17 cellular contexts compared by ENCODE assay signal in the genomic region with DNA sequence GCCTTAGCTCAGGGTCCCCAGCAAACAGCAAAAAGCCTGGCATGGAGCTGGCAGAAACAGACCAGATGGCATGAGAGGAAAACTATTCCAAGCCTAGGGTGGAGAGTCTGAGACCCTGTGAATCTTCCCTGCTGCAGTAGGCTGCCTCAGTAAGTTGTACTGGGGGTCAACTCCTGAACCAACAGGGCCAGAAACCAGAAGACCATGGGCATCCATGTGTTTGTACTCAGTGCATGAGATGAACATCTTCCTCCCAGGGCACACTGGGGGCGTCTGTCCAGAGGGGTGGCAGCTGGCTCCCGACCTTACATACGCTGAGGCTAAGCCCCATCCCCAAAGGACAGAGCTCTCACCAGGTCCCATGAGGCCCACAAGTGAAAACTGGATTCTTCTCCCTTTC.
A peak's percentile ranks its signal among the peaks of the same experiment; 100 is the strongest.
DNase-seq lines count a peak whose midpoint lies in the region; ATAC-seq, FAIRE-seq and TF ChIP-seq lines count a peak whose summit lies in the region.
"Had no signal": no experiment of that assay in that cellular context is flagged by ENCODE, and none has a peak within 500 bp of the region (broad histone marks: within the 10 kb centered on the region; RNA-seq: fewer than 3 reads in every experiment).

No MANE protein-coding gene starts in this region.

- no peak overlapping the region for H4K5ac ChIP-seq in H9 (ENCODE audit: insufficient read length, low read depth, low read length)

- H3K4me3 Mint-ChIP-seq in H9 (no peak overlapping the region), WTC11 (no peak overlapping the region), neural crest cell (no peak overlapping the region), type B pancreatic cell (no peak overlapping the region)
- H3K4me3 Mint-ChIP-seq: HFFc6 had no signal

- no peak overlapping the region for H2BK20ac ChIP-seq in H9 (ENCODE audit: low read depth, low read length, poor library complexity, severe bottlenecking)

- H3K18ac ChIP-seq in H9 (ENCODE audit: insufficient read length, low read depth, low read length) = no peak overlapping the region

- CTCF ChIA-PET in WTC11 (lab: Charles Lee) = interaction anchor here (1.1 to 2.7 kb wide), 4 partner anchors 8 to 180 kb away, joined by 3 to 20 read pairs (median 6); no protein-coding TSS in a partner anchor

- no peak overlapping the region for H2BK120ac ChIP-seq in H9 (ENCODE audit: low read depth, low read length, poor library complexity, severe bottlenecking)

- no CpG with 5 or more reads among the region's 3 CpGs for WGBS in H9 (ENCODE audit: extremely low coverage, insufficient read length, low lambda C conversion rate)
- 90% methylated on average over 3 of the region's 3 CpGs for WGBS in suprapubic skin

- H4K20me1 ChIP-seq in H9 (ENCODE audit: control insufficient read depth, insufficient read depth, insufficient read length) = no peaks in the 10 kb centered on the region

- no peak overlapping the region for H3T11ph ChIP-seq in H9 (ENCODE audit: low read length)

- no peak for ATAC-seq in WTC11

- no peaks in the 10 kb centered on the region for H3K79me1 ChIP-seq in H9 (ENCODE audit: insufficient read depth, low read depth, low read length, poor library complexity, severe bottlenecking)

- H3K4me2 ChIP-seq in H9 (ENCODE audit: insufficient read depth, insufficient read length, low read length) = no peak overlapping the region

- no peak overlapping the region for H3K14ac ChIP-seq in H9 (ENCODE audit: insufficient read depth, low read length)

- H3K36me3 ChIP-seq in suprapubic skin = no peaks in the 10 kb centered on the region
- H3K36me3 ChIP-seq: MG63 had no signal

- FAIRE-seq in GM12891 (lab: Jason Lieb, UNC) = no peak
- FAIRE-seq: RCC 7860 had no signal

- H4K8ac ChIP-seq in H9 (replicated peaks; ENCODE audit: insufficient read length, low read depth, low read length) = no peak overlapping the region

- H3K27ac ChIP-seq in H9 (ENCODE audit: insufficient read length, low read depth, low read length) (no peak overlapping the region), suprapubic skin (no peak overlapping the region)

- no peak overlapping the region for H2BK15ac ChIP-seq in H9 (ENCODE audit: low read depth, low read length)

- H3K36me3 Mint-ChIP-seq in H9 (ENCODE audit: insufficient read depth in 1 of 3, low read depth in 3 of 3) = no peaks in the 10 kb centered on the region
- H3K36me3 Mint-ChIP-seq in WTC11 = no peaks in the 10 kb centered on the region
- H3K36me3 Mint-ChIP-seq in neural crest cell (ENCODE audit: low read depth) = no peaks in the 10 kb centered on the region
- H3K36me3 Mint-ChIP-seq in type B pancreatic cell = peaks cover 9% of the 10 kb centered on the region

- TF ChIP-seq CTCF in H9 (conservative IDR thresholded peaks at IDR 0.05) (no peak), WTC11 (IDR thresholded peaks at IDR 0.05) (no peak), neural crest cell (conservative IDR thresholded peaks at IDR 0.05) (no peak), suprapubic skin (IDR thresholded peaks at IDR 0.05) (no peak), type B pancreatic cell (conservative IDR thresholded peaks at IDR 0.05) (no peak)

- H3K23ac ChIP-seq in H9 (ENCODE audit: insufficient read length, low read depth, low read length) = no peak overlapping the region

- no peaks in the 10 kb centered on the region for H3K9me3 ChIP-seq in H9 (ENCODE audit: control insufficient read depth, low read depth, low read length)
- H3K9me3 ChIP-seq in suprapubic skin = no peaks in the 10 kb centered on the region
- H3K9me3 ChIP-seq: MG63 had no signal

- H3K27me3 Mint-ChIP-seq in H9 (ENCODE audit: low read depth) = no peaks in the 10 kb centered on the region
- H3K27me3 Mint-ChIP-seq in WTC11 (ENCODE audit: low read depth) = no peaks in the 10 kb centered on the region; the same call in 1 of the 2 replicates
- H3K27me3 Mint-ChIP-seq in neural crest cell (ENCODE audit: low read depth) = no peaks in the 10 kb centered on the region
- peaks cover 7% of the 10 kb centered on the region for H3K27me3 Mint-ChIP-seq in type B pancreatic cell

- TF ChIP-seq EP300 in suprapubic skin (IDR thresholded peaks at IDR 0.05) = no peak

- H3K4ac ChIP-seq in H9 (ENCODE audit: low read depth, low read length) = no peak overlapping the region

- H3K9ac ChIP-seq in H9 (ENCODE audit: extremely low read depth, insufficient read length, low read length) = no peak overlapping the region

- H3K9me3 Mint-ChIP-seq in H9 (no peaks in the 10 kb centered on the region; a peak in 1 of 5 replicates), WTC11 (peaks cover 6% of the 10 kb centered on the region), neural crest cell (no peaks in the 10 kb centered on the region), type B pancreatic cell (no peaks in the 10 kb centered on the region)

- H2BK5ac ChIP-seq in H9 (ENCODE audit: insufficient read length, low read length) = no peak overlapping the region

- no peak overlapping the region for H2AK5ac ChIP-seq in H9 (ENCODE audit: insufficient read length, low read length)

- H3K56ac ChIP-seq in H9 (ENCODE audit: insufficient read length, low read depth, low read length) = no peak overlapping the region

- H4K91ac ChIP-seq in H9 (ENCODE audit: insufficient read length, low read depth, low read length) = no peak overlapping the region

- H3K27me3 ChIP-seq in H9 (ENCODE audit: insufficient read depth, low read length) (no peaks in the 10 kb centered on the region), suprapubic skin (no peaks in the 10 kb centered on the region)
- H3K27me3 ChIP-seq: MG63 had no signal

- H3K4me1 Mint-ChIP-seq in H9 (peaks cover 64 to 69% of the 10 kb centered on the region in 2 experiments), WTC11 (peaks cover 43% of the 10 kb centered on the region), neural crest cell (peaks cover 34% of the 10 kb centered on the region), type B pancreatic cell (ENCODE audit: unreplicated experiment) (peaks cover 59% of the 10 kb centered on the region)

- no peak overlapping the region for H2AFZ ChIP-seq in H9 (ENCODE audit: low read length)

- H3K4me1 ChIP-seq in H9 (ENCODE audit: insufficient read depth, low read length) (peaks cover 6% of the 10 kb centered on the region; the same call in 1 of the 2 replicates), suprapubic skin (no peaks in the 10 kb centered on the region)

- TF ChIP-seq POLR2A in suprapubic skin (IDR thresholded peaks at IDR 0.05) = no peak
- TF ChIP-seq POLR2A in GM12891 (IDR thresholded peaks at IDR 0.05; ENCODE audit: low read depth, low read length) = no peak

- H3K79me2 ChIP-seq in H9 (ENCODE audit: insufficient read depth, low read length) = no peaks in the 10 kb centered on the region

- H3K27ac Mint-ChIP-seq in H9 = no peak overlapping the region
- H3K27ac Mint-ChIP-seq in WTC11 = no peak overlapping the region; the same call in 1 of the 2 replicates
- H3K27ac Mint-ChIP-seq in neural crest cell (ENCODE audit: unreplicated experiment) = peak overlapping the region; percentile 2
- H3K27ac Mint-ChIP-seq in type B pancreatic cell = no peak overlapping the region
- H3K27ac Mint-ChIP-seq: HFFc6 had no signal

- H3K23me2 ChIP-seq in H9 (ENCODE audit: insufficient read length, low read depth, low read length, poor library complexity, severe bottlenecking) = no peaks in the 10 kb centered on the region

- POLR2A ChIA-PET in WTC11 (lab: Charles Lee) = interaction anchor here (1.0 kb wide), 1 partner anchor 188 kb away, joined by 3 read pairs; no protein-coding TSS in a partner anchor

- no peak overlapping the region for H2BK12ac ChIP-seq in H9 (ENCODE audit: insufficient read length, low read depth, low read length)

- DNase-seq in H9 (peak; percentile 7), WTC11 (ENCODE audit: low spot score) (peak; percentile 2), neural crest cell (ENCODE audit: low read depth, low spot score) (no peak), suprapubic skin (ENCODE audit: low spot score in 2 of 2) (peak; percentile 24 to 61), DMS79 (lab: John Stamatoyannopoulos, UW) (no peak), type B pancreatic cell (ENCODE audit: extremely low spot score, unreplicated experiment) (no peak), GM12891 (ENCODE audit: insufficient read length, low spot score) (no peak)
- DNase-seq: COR-L47, DMS53, GOT3, HFFc6, NCI-H1092, NCI-H2107, NCI-H2227 treated with DMSO at 0.1 percent for 48 hours, SIG-M5 had no signal

- no peak overlapping the region for H3K4me3 ChIP-seq in suprapubic skin
- H3K4me3 ChIP-seq: MG63 had no signal

TF ChIP-seq in WTC11, 78 proteins besides CTCF, POLR2A, EP300 and RAD21:
- TF ChIP-seq JUN (CRISPR knock-in tag; IDR thresholded peaks at IDR 0.05) = no peak
- TF ChIP-seq HMGA2 (CRISPR knock-in tag; IDR thresholded peaks at IDR 0.05) = no peak
- TF ChIP-seq ZNF121 (CRISPR knock-in tag; IDR thresholded peaks at IDR 0.05) = no peak
- TF ChIP-seq GTF2I (CRISPR knock-in tag; conservative IDR thresholded peaks at IDR 0.05) = no peak
- TF ChIP-seq ETV6 (CRISPR knock-in tag; IDR thresholded peaks at IDR 0.05) = no peak
- no peak for TF ChIP-seq ZNF671 (CRISPR knock-in tag; IDR thresholded peaks at IDR 0.05)
- TF ChIP-seq MXD4 (CRISPR knock-in tag; IDR thresholded peaks at IDR 0.05; ENCODE audit: borderline replicate concordance) = no peak
- TF ChIP-seq ESRRA (CRISPR knock-in tag; IDR thresholded peaks at IDR 0.05; ENCODE audit: borderline replicate concordance) = no peak
- TF ChIP-seq FOXP1 (CRISPR knock-in tag; IDR thresholded peaks at IDR 0.05; ENCODE audit: borderline replicate concordance) = no peak

TF ChIP-seq in GM12891, 5 proteins besides CTCF, POLR2A, EP300 and RAD21:
- TF ChIP-seq POLR2AphosphoS5 (IDR thresholded peaks at IDR 0.05; ENCODE audit: low read depth, low read length) (no peak), TAF1 (IDR thresholded peaks at IDR 0.05; ENCODE audit: low read depth, low read length) (no peak), POU2F2 (IDR thresholded peaks at IDR 0.05; ENCODE audit: low read depth, low read length) (no peak), PAX5 (IDR thresholded peaks at IDR 0.05; ENCODE audit: insufficient read depth, low read length, severe bottlenecking) (no peak), SPI1 (IDR thresholded peaks at IDR 0.05; ENCODE audit: low read depth, low read length) (no peak)

Comparison
In these comparisons a context has a peak if more than half of its experiments do, and no peak if none do; other contexts are left out.
1. DNase-seq: peak in H9 (single experiment), WTC11 (single experiment) and suprapubic skin (2 of 2); none in neural crest cell (single experiment), DMS79 (single experiment), type B pancreatic cell (single experiment) and GM12891 (single experiment).